Comparison of ENCODE assay signal across 1 cellular context in the genomic region with DNA sequence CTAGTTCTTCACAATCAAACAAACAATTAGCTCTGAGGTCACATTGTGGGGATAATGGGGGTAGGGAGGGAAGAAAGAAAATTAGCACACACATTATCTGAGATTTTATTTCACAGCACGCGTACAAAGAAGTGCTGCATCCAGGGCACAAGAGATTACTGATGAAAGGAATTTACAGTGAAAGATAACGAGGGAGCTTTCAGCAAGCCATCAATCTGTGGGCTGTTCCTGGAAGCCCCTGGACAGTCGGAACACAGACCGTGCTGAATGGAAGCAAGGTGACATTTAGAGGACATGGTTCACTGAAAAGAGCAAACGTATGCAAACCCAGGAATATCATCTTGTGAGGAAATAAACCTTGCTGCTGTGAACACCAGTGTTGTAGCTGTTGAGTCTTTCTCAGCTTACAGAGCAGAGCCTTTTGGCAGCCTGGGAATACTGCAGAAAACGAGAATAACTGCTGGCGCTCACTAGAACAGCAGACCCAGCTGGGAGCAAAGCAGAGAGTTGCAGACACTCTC.
TF ChIP-seq lines count a peak whose summit lies in the region.

No MANE protein-coding gene starts in this region.

TF ChIP-seq in H1, 55 proteins besides CTCF, POLR2A, EP300 and RAD21:
- TF ChIP-seq SIX5 (IDR thresholded peaks at IDR 0.05; ENCODE audit: low read depth, low read length): no peak
- no peak for TF ChIP-seq CREB1 (IDR thresholded peaks at IDR 0.05)
- TF ChIP-seq BACH1 (IDR thresholded peaks at IDR 0.05; ENCODE audit: low read length): no peak
- TF ChIP-seq CTBP2 (IDR thresholded peaks at IDR 0.05; ENCODE audit: borderline replicate concordance, insufficient read depth, insufficient read length, low read length): no peak
- TF ChIP-seq ZNF274 (IDR thresholded peaks at IDR 0.05; ENCODE audit: borderline replicate concordance, extremely low read depth, low read length): no peak
- TF ChIP-seq RFX5 (IDR thresholded peaks at IDR 0.05; ENCODE audit: borderline replicate concordance, low read depth, low read length): no peak
- no peak for TF ChIP-seq CBX8 (IDR thresholded peaks at IDR 0.05; ENCODE audit: borderline replicate concordance, low read depth, low read length)
- TF ChIP-seq, protein P1, sequence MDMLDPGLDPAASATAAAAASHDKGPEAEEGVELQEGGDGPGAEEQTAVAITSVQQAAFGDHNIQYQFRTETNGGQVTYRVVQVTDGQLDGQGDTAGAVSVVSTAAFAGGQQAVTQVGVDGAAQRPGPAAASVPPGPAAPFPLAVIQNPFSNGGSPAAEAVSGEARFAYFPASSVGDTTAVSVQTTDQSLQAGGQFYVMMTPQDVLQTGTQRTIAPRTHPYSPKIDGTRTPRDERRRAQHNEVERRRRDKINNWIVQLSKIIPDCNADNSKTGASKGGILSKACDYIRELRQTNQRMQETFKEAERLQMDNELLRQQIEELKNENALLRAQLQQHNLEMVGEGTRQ (IDR thresholded peaks at IDR 0.05; ENCODE audit: low read length): no peak
- no peak for TF ChIP-seq SIRT6 (IDR thresholded peaks at IDR 0.05; ENCODE audit: low read length)
- TF ChIP-seq SIN3A (conservative IDR thresholded peaks at IDR 0.05 in 1 of 2, IDR thresholded peaks at IDR 0.05 in 1 of 2; ENCODE audit: low read depth in 1 of 2, low read length in 2 of 2): no peak
- TF ChIP-seq, protein P2, sequence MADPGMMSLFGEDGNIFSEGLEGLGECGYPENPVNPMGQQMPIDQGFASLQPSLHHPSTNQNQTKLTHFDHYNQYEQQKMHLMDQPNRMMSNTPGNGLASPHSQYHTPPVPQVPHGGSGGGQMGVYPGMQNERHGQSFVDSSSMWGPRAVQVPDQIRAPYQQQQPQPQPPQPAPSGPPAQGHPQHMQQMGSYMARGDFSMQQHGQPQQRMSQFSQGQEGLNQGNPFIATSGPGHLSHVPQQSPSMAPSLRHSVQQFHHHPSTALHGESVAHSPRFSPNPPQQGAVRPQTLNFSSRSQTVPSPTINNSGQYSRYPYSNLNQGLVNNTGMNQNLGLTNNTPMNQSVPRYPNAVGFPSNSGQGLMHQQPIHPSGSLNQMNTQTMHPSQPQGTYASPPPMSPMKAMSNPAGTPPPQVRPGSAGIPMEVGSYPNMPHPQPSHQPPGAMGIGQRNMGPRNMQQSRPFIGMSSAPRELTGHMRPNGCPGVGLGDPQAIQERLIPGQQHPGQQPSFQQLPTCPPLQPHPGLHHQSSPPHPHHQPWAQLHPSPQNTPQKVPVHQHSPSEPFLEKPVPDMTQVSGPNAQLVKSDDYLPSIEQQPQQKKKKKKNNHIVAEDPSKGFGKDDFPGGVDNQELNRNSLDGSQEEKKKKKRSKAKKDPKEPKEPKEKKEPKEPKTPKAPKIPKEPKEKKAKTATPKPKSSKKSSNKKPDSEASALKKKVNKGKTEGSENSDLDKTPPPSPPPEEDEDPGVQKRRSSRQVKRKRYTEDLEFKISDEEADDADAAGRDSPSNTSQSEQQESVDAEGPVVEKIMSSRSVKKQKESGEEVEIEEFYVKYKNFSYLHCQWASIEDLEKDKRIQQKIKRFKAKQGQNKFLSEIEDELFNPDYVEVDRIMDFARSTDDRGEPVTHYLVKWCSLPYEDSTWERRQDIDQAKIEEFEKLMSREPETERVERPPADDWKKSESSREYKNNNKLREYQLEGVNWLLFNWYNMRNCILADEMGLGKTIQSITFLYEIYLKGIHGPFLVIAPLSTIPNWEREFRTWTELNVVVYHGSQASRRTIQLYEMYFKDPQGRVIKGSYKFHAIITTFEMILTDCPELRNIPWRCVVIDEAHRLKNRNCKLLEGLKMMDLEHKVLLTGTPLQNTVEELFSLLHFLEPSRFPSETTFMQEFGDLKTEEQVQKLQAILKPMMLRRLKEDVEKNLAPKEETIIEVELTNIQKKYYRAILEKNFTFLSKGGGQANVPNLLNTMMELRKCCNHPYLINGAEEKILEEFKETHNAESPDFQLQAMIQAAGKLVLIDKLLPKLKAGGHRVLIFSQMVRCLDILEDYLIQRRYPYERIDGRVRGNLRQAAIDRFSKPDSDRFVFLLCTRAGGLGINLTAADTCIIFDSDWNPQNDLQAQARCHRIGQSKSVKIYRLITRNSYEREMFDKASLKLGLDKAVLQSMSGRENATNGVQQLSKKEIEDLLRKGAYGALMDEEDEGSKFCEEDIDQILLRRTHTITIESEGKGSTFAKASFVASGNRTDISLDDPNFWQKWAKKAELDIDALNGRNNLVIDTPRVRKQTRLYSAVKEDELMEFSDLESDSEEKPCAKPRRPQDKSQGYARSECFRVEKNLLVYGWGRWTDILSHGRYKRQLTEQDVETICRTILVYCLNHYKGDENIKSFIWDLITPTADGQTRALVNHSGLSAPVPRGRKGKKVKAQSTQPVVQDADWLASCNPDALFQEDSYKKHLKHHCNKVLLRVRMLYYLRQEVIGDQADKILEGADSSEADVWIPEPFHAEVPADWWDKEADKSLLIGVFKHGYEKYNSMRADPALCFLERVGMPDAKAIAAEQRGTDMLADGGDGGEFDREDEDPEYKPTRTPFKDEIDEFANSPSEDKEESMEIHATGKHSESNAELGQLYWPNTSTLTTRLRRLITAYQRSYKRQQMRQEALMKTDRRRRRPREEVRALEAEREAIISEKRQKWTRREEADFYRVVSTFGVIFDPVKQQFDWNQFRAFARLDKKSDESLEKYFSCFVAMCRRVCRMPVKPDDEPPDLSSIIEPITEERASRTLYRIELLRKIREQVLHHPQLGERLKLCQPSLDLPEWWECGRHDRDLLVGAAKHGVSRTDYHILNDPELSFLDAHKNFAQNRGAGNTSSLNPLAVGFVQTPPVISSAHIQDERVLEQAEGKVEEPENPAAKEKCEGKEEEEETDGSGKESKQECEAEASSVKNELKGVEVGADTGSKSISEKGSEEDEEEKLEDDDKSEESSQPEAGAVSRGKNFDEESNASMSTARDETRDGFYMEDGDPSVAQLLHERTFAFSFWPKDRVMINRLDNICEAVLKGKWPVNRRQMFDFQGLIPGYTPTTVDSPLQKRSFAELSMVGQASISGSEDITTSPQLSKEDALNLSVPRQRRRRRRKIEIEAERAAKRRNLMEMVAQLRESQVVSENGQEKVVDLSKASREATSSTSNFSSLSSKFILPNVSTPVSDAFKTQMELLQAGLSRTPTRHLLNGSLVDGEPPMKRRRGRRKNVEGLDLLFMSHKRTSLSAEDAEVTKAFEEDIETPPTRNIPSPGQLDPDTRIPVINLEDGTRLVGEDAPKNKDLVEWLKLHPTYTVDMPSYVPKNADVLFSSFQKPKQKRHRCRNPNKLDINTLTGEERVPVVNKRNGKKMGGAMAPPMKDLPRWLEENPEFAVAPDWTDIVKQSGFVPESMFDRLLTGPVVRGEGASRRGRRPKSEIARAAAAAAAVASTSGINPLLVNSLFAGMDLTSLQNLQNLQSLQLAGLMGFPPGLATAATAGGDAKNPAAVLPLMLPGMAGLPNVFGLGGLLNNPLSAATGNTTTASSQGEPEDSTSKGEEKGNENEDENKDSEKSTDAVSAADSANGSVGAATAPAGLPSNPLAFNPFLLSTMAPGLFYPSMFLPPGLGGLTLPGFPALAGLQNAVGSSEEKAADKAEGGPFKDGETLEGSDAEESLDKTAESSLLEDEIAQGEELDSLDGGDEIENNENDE (IDR thresholded peaks at IDR 0.05; ENCODE audit: insufficient replicate concordance, low read length): no peak
- no peak for TF ChIP-seq BCL11A (IDR thresholded peaks at IDR 0.05; ENCODE audit: low read depth in 2 of 2, low read length in 2 of 2)
- TF ChIP-seq EGR1 (IDR thresholded peaks at IDR 0.05; ENCODE audit: borderline replicate concordance, low read depth, low read length): no peak
TF ChIP-seq in H1: peak in this region for 0.
